Comparison of ENCODE assay signal across 1 cellular context in genomic region chr6:149405823-149406765, GRCh38.
TF ChIP-seq lines count a peak whose summit lies in the region.

No MANE protein-coding gene starts in this region.

TF ChIP-seq in K562, 482 proteins besides CTCF, POLR2A, EP300 and RAD21 (continued from another document and continues in another):
- TF ChIP-seq, protein P1, sequence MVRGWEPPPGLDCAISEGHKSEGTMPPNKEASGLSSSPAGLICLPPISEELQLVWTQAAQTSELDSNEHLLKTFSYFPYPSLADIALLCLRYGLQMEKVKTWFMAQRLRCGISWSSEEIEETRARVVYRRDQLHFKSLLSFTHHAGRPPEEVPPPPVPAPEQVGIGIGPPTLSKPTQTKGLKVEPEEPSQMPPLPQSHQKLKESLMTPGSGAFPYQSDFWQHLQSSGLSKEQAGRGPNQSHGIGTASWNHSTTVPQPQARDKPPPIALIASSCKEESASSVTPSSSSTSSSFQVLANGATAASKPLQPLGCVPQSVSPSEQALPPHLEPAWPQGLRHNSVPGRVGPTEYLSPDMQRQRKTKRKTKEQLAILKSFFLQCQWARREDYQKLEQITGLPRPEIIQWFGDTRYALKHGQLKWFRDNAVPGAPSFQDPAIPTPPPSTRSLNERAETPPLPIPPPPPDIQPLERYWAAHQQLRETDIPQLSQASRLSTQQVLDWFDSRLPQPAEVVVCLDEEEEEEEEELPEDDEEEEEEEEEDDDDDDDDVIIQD (CRISPR knock-in tag; IDR thresholded peaks at IDR 0.05): no peak
- TF ChIP-seq L3MBTL2 (IDR thresholded peaks at IDR 0.05): peak; percentile 93
- TF ChIP-seq NBN (IDR thresholded peaks at IDR 0.05; ENCODE audit: low read depth): no peak
- no peak for TF ChIP-seq SRSF7 (optimal IDR thresholded peaks at IDR 0.05; ENCODE audit: low read depth, low read length)
- no peak for TF ChIP-seq ZC3H8 (IDR thresholded peaks at IDR 0.05)
- no peak for TF ChIP-seq GATAD2B (IDR thresholded peaks at IDR 0.05; ENCODE audit: borderline replicate concordance)
- TF ChIP-seq, protein P2, sequence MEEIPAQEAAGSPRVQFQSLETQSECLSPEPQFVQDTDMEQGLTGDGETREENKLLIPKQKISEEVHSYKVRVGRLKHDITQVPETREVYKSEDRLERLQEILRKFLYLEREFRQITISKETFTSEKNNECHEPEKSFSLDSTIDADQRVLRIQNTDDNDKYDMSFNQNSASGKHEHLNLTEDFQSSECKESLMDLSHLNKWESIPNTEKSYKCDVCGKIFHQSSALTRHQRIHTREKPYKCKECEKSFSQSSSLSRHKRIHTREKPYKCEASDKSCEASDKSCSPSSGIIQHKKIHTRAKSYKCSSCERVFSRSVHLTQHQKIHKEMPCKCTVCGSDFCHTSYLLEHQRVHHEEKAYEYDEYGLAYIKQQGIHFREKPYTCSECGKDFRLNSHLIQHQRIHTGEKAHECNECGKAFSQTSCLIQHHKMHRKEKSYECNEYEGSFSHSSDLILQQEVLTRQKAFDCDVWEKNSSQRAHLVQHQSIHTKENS (CRISPR knock-in tag; IDR thresholded peaks at IDR 0.05): no peak
- no peak for TF ChIP-seq ZNF644 (tag; IDR thresholded peaks at IDR 0.05; ENCODE audit: low read depth)
- no peak for TF ChIP-seq SIN3B (IDR thresholded peaks at IDR 0.05; ENCODE audit: low read depth)
- no peak for TF ChIP-seq GATA2 (CRISPR knock-in tag; IDR thresholded peaks at IDR 0.05)
- no peak for TF ChIP-seq SETDB1 (IDR thresholded peaks at IDR 0.05; ENCODE audit: low read length)
- no peak for TF ChIP-seq PRPF4 (IDR thresholded peaks at IDR 0.05; ENCODE audit: insufficient read depth, low read depth, low read length, poor library complexity, severe bottlenecking)
- no peak for TF ChIP-seq ZZZ3 (IDR thresholded peaks at IDR 0.05)
- no peak for TF ChIP-seq CBFA2T2 (conservative IDR thresholded peaks at IDR 0.05)
- TF ChIP-seq, protein P3, sequence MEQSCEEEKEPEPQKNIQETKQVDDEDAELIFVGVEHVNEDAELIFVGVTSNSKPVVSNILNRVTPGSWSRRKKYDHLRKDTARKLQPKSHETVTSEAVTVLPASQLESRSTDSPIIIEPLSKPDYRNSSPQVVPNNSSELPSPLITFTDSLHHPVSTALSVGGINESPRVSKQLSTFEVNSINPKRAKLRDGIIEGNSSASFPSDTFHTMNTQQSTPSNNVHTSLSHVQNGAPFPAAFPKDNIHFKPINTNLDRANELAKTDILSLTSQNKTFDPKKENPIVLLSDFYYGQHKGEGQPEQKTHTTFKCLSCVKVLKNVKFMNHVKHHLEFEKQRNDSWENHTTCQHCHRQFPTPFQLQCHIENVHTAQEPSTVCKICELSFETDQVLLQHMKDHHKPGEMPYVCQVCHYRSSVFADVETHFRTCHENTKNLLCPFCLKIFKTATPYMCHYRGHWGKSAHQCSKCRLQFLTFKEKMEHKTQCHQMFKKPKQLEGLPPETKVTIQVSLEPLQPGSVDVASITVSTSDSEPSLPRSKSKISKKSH (CRISPR knock-in tag; IDR thresholded peaks at IDR 0.05): no peak
- no peak for TF ChIP-seq POLR3A (IDR thresholded peaks at IDR 0.05; ENCODE audit: borderline replicate concordance, extremely low read depth, insufficient read depth, insufficient read length)
- no peak for TF ChIP-seq SUPT5H (IDR thresholded peaks at IDR 0.05)
- TF ChIP-seq MTA2 (IDR thresholded peaks at IDR 0.05; ENCODE audit: low read depth): no peak
- no peak for TF ChIP-seq ZBTB17 (CRISPR knock-in tag; IDR thresholded peaks at IDR 0.05)
- no peak for TF ChIP-seq STAG1 (CRISPR knock-in tag; IDR thresholded peaks at IDR 0.05; ENCODE audit: borderline replicate concordance)
- no peak for TF ChIP-seq SMAD3 (CRISPR knock-in tag; conservative IDR thresholded peaks at IDR 0.05)
- peak; percentile 60 for TF ChIP-seq DDX20 (tag; IDR thresholded peaks at IDR 0.05; ENCODE audit: low read depth)
- no peak for TF ChIP-seq ZNF239 (CRISPR knock-in tag; IDR thresholded peaks at IDR 0.05)
- TF ChIP-seq FIP1L1 (IDR thresholded peaks at IDR 0.05; ENCODE audit: low read depth, low read length, poor library complexity, severe bottlenecking): no peak
- no peak for TF ChIP-seq SRSF9 (IDR thresholded peaks at IDR 0.05; ENCODE audit: borderline replicate concordance, low read depth, low read length)
- TF ChIP-seq, protein P4, sequence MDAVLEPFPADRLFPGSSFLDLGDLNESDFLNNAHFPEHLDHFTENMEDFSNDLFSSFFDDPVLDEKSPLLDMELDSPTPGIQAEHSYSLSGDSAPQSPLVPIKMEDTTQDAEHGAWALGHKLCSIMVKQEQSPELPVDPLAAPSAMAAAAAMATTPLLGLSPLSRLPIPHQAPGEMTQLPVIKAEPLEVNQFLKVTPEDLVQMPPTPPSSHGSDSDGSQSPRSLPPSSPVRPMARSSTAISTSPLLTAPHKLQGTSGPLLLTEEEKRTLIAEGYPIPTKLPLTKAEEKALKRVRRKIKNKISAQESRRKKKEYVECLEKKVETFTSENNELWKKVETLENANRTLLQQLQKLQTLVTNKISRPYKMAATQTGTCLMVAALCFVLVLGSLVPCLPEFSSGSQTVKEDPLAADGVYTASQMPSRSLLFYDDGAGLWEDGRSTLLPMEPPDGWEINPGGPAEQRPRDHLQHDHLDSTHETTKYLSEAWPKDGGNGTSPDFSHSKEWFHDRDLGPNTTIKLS (IDR thresholded peaks at IDR 0.05; ENCODE audit: borderline replicate concordance, low read depth): no peak
- no peak; the same call in 1 of the 2 replicates for TF ChIP-seq ZBTB34 (CRISPR knock-in tag; IDR thresholded peaks at IDR 0.05)
- no peak for TF ChIP-seq MED1 (CRISPR knock-in tag; IDR thresholded peaks at IDR 0.05; ENCODE audit: borderline replicate concordance)
- no peak for TF ChIP-seq HMG20B (CRISPR knock-in tag; IDR thresholded peaks at IDR 0.05)
- no peak for TF ChIP-seq FOXM1 (IDR thresholded peaks at IDR 0.05; ENCODE audit: low read depth)
- TF ChIP-seq FOXM1 (CRISPR knock-in tag; IDR thresholded peaks at IDR 0.05; ENCODE audit: low read depth): no peak
- no peak for TF ChIP-seq MAZ (CRISPR knock-in tag; conservative IDR thresholded peaks at IDR 0.05 in 1 of 2, IDR thresholded peaks at IDR 0.05 in 1 of 2)
- no peak for TF ChIP-seq ZKSCAN3 (CRISPR knock-in tag; IDR thresholded peaks at IDR 0.05)
- peak; percentile 75; the same call in 1 of the 2 replicates for TF ChIP-seq ZNF589 (CRISPR knock-in tag; IDR thresholded peaks at IDR 0.05; ENCODE audit: low read depth)
- TF ChIP-seq CREBBP (IDR thresholded peaks at IDR 0.05; ENCODE audit: low read depth, low read length): no peak
- TF ChIP-seq CTBP1 (IDR thresholded peaks at IDR 0.05; ENCODE audit: borderline replicate concordance): no peak
- TF ChIP-seq XRCC5 (IDR thresholded peaks at IDR 0.05; ENCODE audit: low read depth, low read length): no peak
- no peak for TF ChIP-seq NR2C1 (IDR thresholded peaks at IDR 0.05)
- TF ChIP-seq NR2C1 (tag; IDR thresholded peaks at IDR 0.05): peak; percentile 18; the same call in 1 of the 2 replicates
- TF ChIP-seq, protein P5, sequence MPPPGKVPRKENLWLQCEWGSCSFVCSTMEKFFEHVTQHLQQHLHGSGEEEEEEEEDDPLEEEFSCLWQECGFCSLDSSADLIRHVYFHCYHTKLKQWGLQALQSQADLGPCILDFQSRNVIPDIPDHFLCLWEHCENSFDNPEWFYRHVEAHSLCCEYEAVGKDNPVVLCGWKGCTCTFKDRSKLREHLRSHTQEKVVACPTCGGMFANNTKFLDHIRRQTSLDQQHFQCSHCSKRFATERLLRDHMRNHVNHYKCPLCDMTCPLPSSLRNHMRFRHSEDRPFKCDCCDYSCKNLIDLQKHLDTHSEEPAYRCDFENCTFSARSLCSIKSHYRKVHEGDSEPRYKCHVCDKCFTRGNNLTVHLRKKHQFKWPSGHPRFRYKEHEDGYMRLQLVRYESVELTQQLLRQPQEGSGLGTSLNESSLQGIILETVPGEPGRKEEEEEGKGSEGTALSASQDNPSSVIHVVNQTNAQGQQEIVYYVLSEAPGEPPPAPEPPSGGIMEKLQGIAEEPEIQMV (tag; conservative IDR thresholded peaks at IDR 0.05; ENCODE audit: low read depth): no peak
- TF ChIP-seq ZNF778 (CRISPR knock-in tag; IDR thresholded peaks at IDR 0.05): no peak
- TF ChIP-seq ZNF586 (CRISPR knock-in tag; conservative IDR thresholded peaks at IDR 0.05): no peak
- TF ChIP-seq KLF10 (CRISPR knock-in tag; IDR thresholded peaks at IDR 0.05): no peak
- TF ChIP-seq, protein P6, sequence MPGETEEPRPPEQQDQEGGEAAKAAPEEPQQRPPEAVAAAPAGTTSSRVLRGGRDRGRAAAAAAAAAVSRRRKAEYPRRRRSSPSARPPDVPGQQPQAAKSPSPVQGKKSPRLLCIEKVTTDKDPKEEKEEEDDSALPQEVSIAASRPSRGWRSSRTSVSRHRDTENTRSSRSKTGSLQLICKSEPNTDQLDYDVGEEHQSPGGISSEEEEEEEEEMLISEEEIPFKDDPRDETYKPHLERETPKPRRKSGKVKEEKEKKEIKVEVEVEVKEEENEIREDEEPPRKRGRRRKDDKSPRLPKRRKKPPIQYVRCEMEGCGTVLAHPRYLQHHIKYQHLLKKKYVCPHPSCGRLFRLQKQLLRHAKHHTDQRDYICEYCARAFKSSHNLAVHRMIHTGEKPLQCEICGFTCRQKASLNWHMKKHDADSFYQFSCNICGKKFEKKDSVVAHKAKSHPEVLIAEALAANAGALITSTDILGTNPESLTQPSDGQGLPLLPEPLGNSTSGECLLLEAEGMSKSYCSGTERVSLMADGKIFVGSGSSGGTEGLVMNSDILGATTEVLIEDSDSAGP (CRISPR knock-in tag; IDR thresholded peaks at IDR 0.05): no peak
- TF ChIP-seq IFI16 (CRISPR knock-in tag; IDR thresholded peaks at IDR 0.05): no peak
- TF ChIP-seq SOX6 (IDR thresholded peaks at IDR 0.05): 0 out of 2 replicates have a peak, but pooled peaks have one; percentile 10
- TF ChIP-seq, protein P7, sequence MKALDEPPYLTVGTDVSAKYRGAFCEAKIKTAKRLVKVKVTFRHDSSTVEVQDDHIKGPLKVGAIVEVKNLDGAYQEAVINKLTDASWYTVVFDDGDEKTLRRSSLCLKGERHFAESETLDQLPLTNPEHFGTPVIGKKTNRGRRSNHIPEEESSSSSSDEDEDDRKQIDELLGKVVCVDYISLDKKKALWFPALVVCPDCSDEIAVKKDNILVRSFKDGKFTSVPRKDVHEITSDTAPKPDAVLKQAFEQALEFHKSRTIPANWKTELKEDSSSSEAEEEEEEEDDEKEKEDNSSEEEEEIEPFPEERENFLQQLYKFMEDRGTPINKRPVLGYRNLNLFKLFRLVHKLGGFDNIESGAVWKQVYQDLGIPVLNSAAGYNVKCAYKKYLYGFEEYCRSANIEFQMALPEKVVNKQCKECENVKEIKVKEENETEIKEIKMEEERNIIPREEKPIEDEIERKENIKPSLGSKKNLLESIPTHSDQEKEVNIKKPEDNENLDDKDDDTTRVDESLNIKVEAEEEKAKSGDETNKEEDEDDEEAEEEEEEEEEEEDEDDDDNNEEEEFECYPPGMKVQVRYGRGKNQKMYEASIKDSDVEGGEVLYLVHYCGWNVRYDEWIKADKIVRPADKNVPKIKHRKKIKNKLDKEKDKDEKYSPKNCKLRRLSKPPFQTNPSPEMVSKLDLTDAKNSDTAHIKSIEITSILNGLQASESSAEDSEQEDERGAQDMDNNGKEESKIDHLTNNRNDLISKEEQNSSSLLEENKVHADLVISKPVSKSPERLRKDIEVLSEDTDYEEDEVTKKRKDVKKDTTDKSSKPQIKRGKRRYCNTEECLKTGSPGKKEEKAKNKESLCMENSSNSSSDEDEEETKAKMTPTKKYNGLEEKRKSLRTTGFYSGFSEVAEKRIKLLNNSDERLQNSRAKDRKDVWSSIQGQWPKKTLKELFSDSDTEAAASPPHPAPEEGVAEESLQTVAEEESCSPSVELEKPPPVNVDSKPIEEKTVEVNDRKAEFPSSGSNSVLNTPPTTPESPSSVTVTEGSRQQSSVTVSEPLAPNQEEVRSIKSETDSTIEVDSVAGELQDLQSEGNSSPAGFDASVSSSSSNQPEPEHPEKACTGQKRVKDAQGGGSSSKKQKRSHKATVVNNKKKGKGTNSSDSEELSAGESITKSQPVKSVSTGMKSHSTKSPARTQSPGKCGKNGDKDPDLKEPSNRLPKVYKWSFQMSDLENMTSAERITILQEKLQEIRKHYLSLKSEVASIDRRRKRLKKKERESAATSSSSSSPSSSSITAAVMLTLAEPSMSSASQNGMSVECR (CRISPR knock-in tag; IDR thresholded peaks at IDR 0.05): no peak
- TF ChIP-seq ELF2 (CRISPR knock-in tag; IDR thresholded peaks at IDR 0.05): no peak
- no peak for TF ChIP-seq ZNF184 (CRISPR knock-in tag; IDR thresholded peaks at IDR 0.05)
- no peak for TF ChIP-seq TEAD4 (IDR thresholded peaks at IDR 0.05; ENCODE audit: low read length)
- TF ChIP-seq TEAD4 (CRISPR knock-in tag; IDR thresholded peaks at IDR 0.05; ENCODE audit: borderline replicate concordance): no peak
- TF ChIP-seq ZNF134 (CRISPR knock-in tag; conservative IDR thresholded peaks at IDR 0.05): no peak
- TF ChIP-seq GTF2E2 (tag; IDR thresholded peaks at IDR 0.05): no peak
- TF ChIP-seq, protein P8, sequence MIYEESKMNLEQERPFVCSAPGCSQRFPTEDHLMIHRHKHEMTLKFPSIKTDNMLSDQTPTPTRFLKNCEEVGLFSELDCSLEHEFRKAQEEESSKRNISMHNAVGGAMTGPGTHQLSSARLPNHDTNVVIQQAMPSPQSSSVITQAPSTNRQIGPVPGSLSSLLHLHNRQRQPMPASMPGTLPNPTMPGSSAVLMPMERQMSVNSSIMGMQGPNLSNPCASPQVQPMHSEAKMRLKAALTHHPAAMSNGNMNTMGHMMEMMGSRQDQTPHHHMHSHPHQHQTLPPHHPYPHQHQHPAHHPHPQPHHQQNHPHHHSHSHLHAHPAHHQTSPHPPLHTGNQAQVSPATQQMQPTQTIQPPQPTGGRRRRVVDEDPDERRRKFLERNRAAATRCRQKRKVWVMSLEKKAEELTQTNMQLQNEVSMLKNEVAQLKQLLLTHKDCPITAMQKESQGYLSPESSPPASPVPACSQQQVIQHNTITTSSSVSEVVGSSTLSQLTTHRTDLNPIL (CRISPR knock-in tag; IDR thresholded peaks at IDR 0.05): no peak
- TF ChIP-seq ZKSCAN8 (CRISPR knock-in tag; IDR thresholded peaks at IDR 0.05): no peak
- no peak for TF ChIP-seq FOXK2 (conservative IDR thresholded peaks at IDR 0.05 in 1 of 2, IDR thresholded peaks at IDR 0.05 in 1 of 2; ENCODE audit: low read depth in 2 of 2)
- no peak for TF ChIP-seq ZNF408 (CRISPR knock-in tag; IDR thresholded peaks at IDR 0.05; ENCODE audit: low read depth)
- no peak for TF ChIP-seq C11orf30 (IDR thresholded peaks at IDR 0.05; ENCODE audit: low read depth)
- 0 out of 2 replicates have a peak, but pooled peaks have one; percentile 31 for TF ChIP-seq JUN (IDR thresholded peaks at IDR 0.05; ENCODE audit: borderline replicate concordance, low read depth, low read length)
- no peak for TF ChIP-seq JUN (CRISPR knock-in tag; IDR thresholded peaks at IDR 0.05; ENCODE audit: borderline replicate concordance)
- no peak for TF ChIP-seq ESRRA (IDR thresholded peaks at IDR 0.05; ENCODE audit: borderline replicate concordance, low read depth)
- no peak for TF ChIP-seq ELF1 (tag; IDR thresholded peaks at IDR 0.05)
- no peak for TF ChIP-seq YBX1 (IDR thresholded peaks at IDR 0.05)
- TF ChIP-seq ZNF699 (CRISPR knock-in tag; IDR thresholded peaks at IDR 0.05; ENCODE audit: insufficient replicate concordance): no peak
